33 cellular contexts compared by ENCODE assay signal in genomic region chr11:73931951-73932350, GRCh38. TPM values are rescaled to one million over a fixed set of nuclear protein-coding genes. Genes with fewer than 3 reads are reported as not detected.
"Had no signal": no experiment of that assay in that cellular context is flagged by ENCODE, and none has a peak within 500 bp of the region (broad histone marks: within the 10 kb centered on the region; RNA-seq: fewer than 3 reads in every experiment).

No MANE protein-coding gene starts in this region.

- H3K27ac ChIP-seq: adrenal gland, body of pancreas, brain microvascular endothelial cell, breast epithelium, VCaP had no signal

- DNase-seq: activated B cell treated with CpG ODN at 0.5 μM for 24 hours; activated CD4-positive, alpha-beta T cell treated with anti-CD3 and anti-CD28 coated beads for 4 hours; activated CD4-positive, alpha-beta T cell treated with anti-CD3 and anti-CD28 coated beads, Interleukin-2, amount 50 U/mL, for 1 hour; activated CD4-positive, alpha-beta T cell treated with anti-CD3 and anti-CD28 coated beads, Interleukin-2, amount 50 U/mL, for 4 hours; activated CD4-positive, CD25-positive, alpha-beta regulatory T cell treated with anti-CD3 and anti-CD28 coated beads, Interleukin-2, amount 50 U/mL, for 72 hours; activated CD8-positive, alpha-beta memory T cell treated with anti-CD3 and anti-CD28 coated beads, Interleukin-2, amount 50 U/mL, for 4 hours; activated effector memory CD4-positive, alpha-beta T cell treated with anti-CD3 and anti-CD28 coated beads, Interleukin-2, amount 50 U/mL, for 16 hours; activated gamma-delta T cell treated with Interleukin-2 at 50 U/mL for 16 hours; activated naive CD4-positive, alpha-beta T cell; activated naive CD4-positive, alpha-beta T cell treated with anti-CD3 and anti-CD28 coated beads, Interleukin-2, amount 50 U/mL, for 16 hours; activated naive CD8-positive, alpha-beta T cell treated with anti-CD3 and anti-CD28 coated beads for 36 hours; activated T-cell treated with anti-CD3 and anti-CD28 coated beads for 4 hours; activated T-cell treated with anti-CD3 and anti-CD28 coated beads, Interleukin-2, amount 50 U/mL, for 1 hour; activated T-cell treated with anti-CD3 and anti-CD28 coated beads, Interleukin-2, amount 50 U/mL, for 4 hours; amniotic stem cell; aorta; T-helper 9 cell had no signal

- H3K9me3 ChIP-seq: adrenal gland, body of pancreas, breast epithelium had no signal

- H3K27me3 ChIP-seq: adrenal gland, body of pancreas, brain microvascular endothelial cell, breast epithelium had no signal

- H3K4me1 Mint-ChIP-seq: activated B cell treated with CpG ODN at 0.5 μM for 24 hours; activated CD4-positive, alpha-beta T cell treated with anti-CD3 and anti-CD28 coated beads, Interleukin-2, amount 10 ng/mL, durations not matched to agents 24 days and 14 days; activated naive CD8-positive, alpha-beta T cell treated with anti-CD3 and anti-CD28 coated beads for 36 hours; activated T-helper 17 cell treated with anti-CD3 and anti-CD28 coated beads, Interleukin-2, amount 50 U/mL, for 72 hours; central memory CD8-positive, alpha-beta T cell had no signal

- H3K27me3 Mint-ChIP-seq: activated B cell treated with CpG ODN at 0.5 μM for 24 hours; activated CD4-positive, alpha-beta memory T cell treated with anti-CD3 and anti-CD28 coated beads for 36 hours; activated CD4-positive, alpha-beta T cell treated with anti-CD3 and anti-CD28 coated beads, Interleukin-2, amount 10 ng/mL, durations not matched to agents 24 days and 14 days; activated naive CD8-positive, alpha-beta T cell treated with anti-CD3 and anti-CD28 coated beads for 36 hours; activated T-helper 17 cell treated with anti-CD3 and anti-CD28 coated beads, Interleukin-2, amount 50 U/mL, for 72 hours; central memory CD8-positive, alpha-beta T cell had no signal

- H3K27ac Mint-ChIP-seq: activated B cell treated with CpG ODN at 0.5 μM for 24 hours; activated CD4-positive, alpha-beta memory T cell treated with anti-CD3 and anti-CD28 coated beads for 36 hours; activated CD4-positive, alpha-beta T cell treated with anti-CD3 and anti-CD28 coated beads, Interleukin-2, amount 10 ng/mL, durations not matched to agents 24 days and 14 days; activated naive CD4-positive, alpha-beta T cell treated with anti-CD3 and anti-CD28 coated beads for 36 hours; activated naive CD4-positive, alpha-beta T cell treated with anti-CD3 and anti-CD28 coated beads, Interleukin-2, amount 50 U/mL, for 72 hours; activated naive CD8-positive, alpha-beta T cell treated with anti-CD3 and anti-CD28 coated beads for 36 hours; activated T-cell treated with anti-CD3 and anti-CD28 coated beads, Interleukin-2, amount 50 U/mL, for 72 hours; activated T-helper 1 cell treated with anti-CD3 and anti-CD28 coated beads, Interleukin-12 subunit alpha, Interleukin-12 subunit beta, Interleukin-2, Interleukin-4 antibody, amounts not matched to agents 30 ng/mL and 10 ng/mL and 1 ng/mL, durations not matched to agents 14 hours and 24 hours and 36 hours; activated T-helper 17 cell treated with anti-CD3 and anti-CD28 coated beads, Interleukin-2, amount 50 U/mL, for 72 hours; T-helper 1 cell treated with Interleukin-12 subunit alpha and Interleukin-12 subunit beta and Interleukin-4 antibody, amounts not matched to agents 30 μg/mL and 1 μg/mL, for 36 hours; T-helper 2 cell treated with Interferon-gamma antibody and Interleukin-4, amounts not matched to agents 5 μg/mL and 100 μg/mL, for 36 hours had no signal

- H3K9me3 Mint-ChIP-seq: activated B cell treated with CpG ODN at 0.5 μM for 24 hours; activated CD4-positive, alpha-beta memory T cell treated with anti-CD3 and anti-CD28 coated beads for 36 hours; activated CD4-positive, alpha-beta T cell treated with anti-CD3 and anti-CD28 coated beads, Interleukin-2, amount 10 ng/mL, durations not matched to agents 24 days and 14 days; activated naive CD4-positive, alpha-beta T cell treated with anti-CD3 and anti-CD28 coated beads for 36 hours; activated naive CD4-positive, alpha-beta T cell treated with anti-CD3 and anti-CD28 coated beads, Interleukin-2, amount 50 U/mL, for 72 hours; activated naive CD8-positive, alpha-beta T cell treated with anti-CD3 and anti-CD28 coated beads for 36 hours; activated T-cell treated with anti-CD3 and anti-CD28 coated beads, Interleukin-2, amount 50 U/mL, for 4 hours; activated T-cell treated with anti-CD3 and anti-CD28 coated beads, Interleukin-2, amount 50 U/mL, for 72 hours; activated T-helper 1 cell treated with anti-CD3 and anti-CD28 coated beads, Interleukin-12 subunit alpha, Interleukin-12 subunit beta, Interleukin-2, Interleukin-4 antibody, amounts not matched to agents 30 ng/mL and 10 ng/mL and 1 ng/mL, durations not matched to agents 14 hours and 24 hours and 36 hours; activated T-helper 17 cell treated with anti-CD3 and anti-CD28 coated beads, Interleukin-2, amount 50 U/mL, for 72 hours; central memory CD8-positive, alpha-beta T cell; T-helper 1 cell treated with Interleukin-12 subunit alpha and Interleukin-12 subunit beta and Interleukin-4 antibody, amounts not matched to agents 30 μg/mL and 1 μg/mL, for 36 hours; T-helper 2 cell treated with Interferon-gamma antibody and Interleukin-4, amounts not matched to agents 5 μg/mL and 100 μg/mL, for 36 hours had no signal

- H3K4me3 ChIP-seq: adrenal gland, body of pancreas, breast epithelium had no signal

- H3K4me3 Mint-ChIP-seq: activated B cell treated with CpG ODN at 0.5 μM for 24 hours; activated CD4-positive, alpha-beta memory T cell treated with anti-CD3 and anti-CD28 coated beads for 36 hours; activated CD4-positive, alpha-beta T cell treated with anti-CD3 and anti-CD28 coated beads, Interleukin-2, amount 10 ng/mL, durations not matched to agents 24 days and 14 days; activated naive CD4-positive, alpha-beta T cell treated with anti-CD3 and anti-CD28 coated beads for 36 hours; activated naive CD8-positive, alpha-beta T cell treated with anti-CD3 and anti-CD28 coated beads for 36 hours; activated T-cell treated with anti-CD3 and anti-CD28 coated beads, Interleukin-2, amount 50 U/mL, for 4 hours; activated T-cell treated with anti-CD3 and anti-CD28 coated beads, Interleukin-2, amount 50 U/mL, for 72 hours; activated T-helper 1 cell treated with anti-CD3 and anti-CD28 coated beads, Interleukin-12 subunit alpha, Interleukin-12 subunit beta, Interleukin-2, Interleukin-4 antibody, amounts not matched to agents 30 ng/mL and 10 ng/mL and 1 ng/mL, durations not matched to agents 14 hours and 24 hours and 36 hours; activated T-helper 17 cell treated with anti-CD3 and anti-CD28 coated beads, Interleukin-2, amount 50 U/mL, for 72 hours; central memory CD8-positive, alpha-beta T cell; T-helper 1 cell treated with Interleukin-12 subunit alpha and Interleukin-12 subunit beta and Interleukin-4 antibody, amounts not matched to agents 30 μg/mL and 1 μg/mL, for 36 hours; T-helper 2 cell treated with Interferon-gamma antibody and Interleukin-4, amounts not matched to agents 5 μg/mL and 100 μg/mL, for 36 hours had no signal

- ATAC-seq: body of pancreas had no signal

- H3K4me1 ChIP-seq: adrenal gland, body of pancreas, breast epithelium had no signal

RNA-seq across cellular contexts. Expression of gene DNAJB13, which starts 18.9 kb away (rescaled TPM):
- total RNA-seq: activated B cell treated with CpG ODN at 0.5 μM for 24 hours, aorta, breast epithelium, cardiac septum had no signal
